8 cellular contexts compared by ENCODE assay signal in the genomic region with DNA sequence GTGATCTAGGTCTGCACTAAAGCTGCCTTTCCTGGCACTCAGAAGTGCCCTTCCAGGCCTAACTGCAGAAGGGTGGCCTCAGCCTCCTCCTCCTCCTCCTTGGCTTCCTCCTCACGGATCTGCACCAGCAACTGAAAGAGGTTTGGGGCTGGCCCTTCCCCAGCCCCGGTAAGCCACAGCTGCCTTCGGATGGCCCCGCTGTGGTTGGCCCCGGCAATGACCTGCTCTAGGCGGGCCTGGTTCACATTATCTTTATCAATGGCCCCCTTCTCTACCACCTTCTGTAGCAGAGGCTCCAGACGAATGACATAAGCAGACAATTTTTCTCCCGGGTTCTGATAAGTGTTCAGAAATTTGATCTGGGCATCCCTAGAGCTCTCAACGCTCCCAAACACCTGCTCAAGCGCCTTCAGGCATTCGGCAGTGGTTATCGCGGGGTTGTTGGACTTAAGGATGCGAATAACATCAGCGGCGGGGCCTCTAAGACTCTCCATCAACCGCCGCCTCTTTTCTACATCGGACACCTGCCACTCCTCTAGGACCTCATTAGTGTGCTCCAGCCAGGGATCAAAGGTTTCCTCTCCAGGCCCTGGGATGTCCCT. TPM values are rescaled to one million over a fixed set of nuclear protein-coding genes. Genes with fewer than 3 reads are reported as not detected.
DNase-seq lines count a peak whose midpoint lies in the region; ATAC-seq and TF ChIP-seq lines count a peak whose summit lies in the region.

No MANE protein-coding gene starts in this region.

- H3K9me3 ChIP-seq in HUES6 (ENCODE audit: control insufficient read depth, insufficient read depth, low read depth, low read length) (no peaks in the 10 kb centered on the region), mononuclear cell (ENCODE audit: low read depth, low read length) (no peaks in the 10 kb centered on the region), tibial artery (no peaks in the 10 kb centered on the region)

- H3K36me3 ChIP-seq in HUES6 (ENCODE audit: control insufficient read depth, insufficient read depth, low read length) (peaks cover 3% of the 10 kb centered on the region; the same call in 1 of the 2 replicates), tibial artery (peaks cover 0 to 12% (median 0%) of the 10 kb centered on the region in 3 donors)

- peak overlapping the region; percentile 86 for H3K4me3 ChIP-seq in HUES6 (ENCODE audit: low read depth, low read length)
- H3K4me3 ChIP-seq in mononuclear cell (ENCODE audit: low read length) = peak overlapping the region; percentile 67
- peak overlapping the region; percentile 91 to 98 for H3K4me3 ChIP-seq in tibial artery

- H3K9ac ChIP-seq in HUES6 (ENCODE audit: low read length) = peak overlapping the region; percentile 86

- intact Hi-C loops in tibial artery (cut with DNase I; ENCODE audit: low total_unique reads) = loop anchor here (5.0 kb wide), 1 partner anchor 70 kb away; a partner anchor contains a TSS
- intact Hi-C loops in posterior vena cava (cut with DNase I) = no loop called here

- H3K4me1 ChIP-seq in HUES6 (ENCODE audit: control insufficient read depth, insufficient read depth, low read length) = peaks cover 21% of the 10 kb centered on the region
- H3K4me1 ChIP-seq in mononuclear cell (ENCODE audit: insufficient read depth, low read length) = peaks cover 29% of the 10 kb centered on the region
- H3K4me1 ChIP-seq in tibial artery = peaks cover 0 to 30% (median 17%) of the 10 kb centered on the region in 4 donors

- H3K27ac ChIP-seq in HUES6 (ENCODE audit: low read depth, low read length) (no peak overlapping the region), cingulate gyrus (ENCODE audit: low read depth, low read length) (peak overlapping the region; percentile 91), tibial artery (peak overlapping the region; percentile 97 to 99)

- TF ChIP-seq CTCF in tibial artery (IDR thresholded peaks at IDR 0.05) = no peak

- ATAC-seq in SK-N-SH treated with all-trans-retinoic acid at 6 μM for 48 hours = peak; percentile 48

- H3K27me3 ChIP-seq in HUES6 (ENCODE audit: control insufficient read depth, insufficient read depth, low read length) = no peaks in the 10 kb centered on the region
- peaks cover 4% of the 10 kb centered on the region for H3K27me3 ChIP-seq in mononuclear cell (ENCODE audit: insufficient read depth, low read length)
- H3K27me3 ChIP-seq in tibial artery = no peaks in the 10 kb centered on the region

- peak; percentile 56 for DNase-seq in ELR (ENCODE audit: low read depth)
- DNase-seq in tibial artery = no peak
- no peak for DNase-seq in posterior vena cava (ENCODE audit: low spot score)
- no peak for DNase-seq in DMS114 treated with DMSO at 0.1 percent for 48 hours (lab: John Stamatoyannopoulos, UW; ENCODE audit: unreplicated experiment)

TF ChIP-seq in SK-N-SH treated with all-trans-retinoic acid at 6 μM for 48 hours, 23 proteins besides CTCF, POLR2A, EP300 and RAD21:
- no peak for TF ChIP-seq BACH2 (CRISPR knock-in tag; IDR thresholded peaks at IDR 0.05; ENCODE audit: borderline replicate concordance)
- no peak for TF ChIP-seq ZFP30 (CRISPR knock-in tag; IDR thresholded peaks at IDR 0.05)
- TF ChIP-seq, protein P1, sequence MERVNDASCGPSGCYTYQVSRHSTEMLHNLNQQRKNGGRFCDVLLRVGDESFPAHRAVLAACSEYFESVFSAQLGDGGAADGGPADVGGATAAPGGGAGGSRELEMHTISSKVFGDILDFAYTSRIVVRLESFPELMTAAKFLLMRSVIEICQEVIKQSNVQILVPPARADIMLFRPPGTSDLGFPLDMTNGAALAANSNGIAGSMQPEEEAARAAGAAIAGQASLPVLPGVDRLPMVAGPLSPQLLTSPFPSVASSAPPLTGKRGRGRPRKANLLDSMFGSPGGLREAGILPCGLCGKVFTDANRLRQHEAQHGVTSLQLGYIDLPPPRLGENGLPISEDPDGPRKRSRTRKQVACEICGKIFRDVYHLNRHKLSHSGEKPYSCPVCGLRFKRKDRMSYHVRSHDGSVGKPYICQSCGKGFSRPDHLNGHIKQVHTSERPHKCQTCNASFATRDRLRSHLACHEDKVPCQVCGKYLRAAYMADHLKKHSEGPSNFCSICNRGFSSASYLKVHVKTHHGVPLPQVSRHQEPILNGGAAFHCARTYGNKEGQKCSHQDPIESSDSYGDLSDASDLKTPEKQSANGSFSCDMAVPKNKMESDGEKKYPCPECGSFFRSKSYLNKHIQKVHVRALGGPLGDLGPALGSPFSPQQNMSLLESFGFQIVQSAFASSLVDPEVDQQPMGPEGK (CRISPR knock-in tag; IDR thresholded peaks at IDR 0.05; ENCODE audit: borderline replicate concordance) = no peak
- TF ChIP-seq GLIS3 (CRISPR knock-in tag; IDR thresholded peaks at IDR 0.05) = no peak
- no peak for TF ChIP-seq TCF4 (CRISPR knock-in tag; IDR thresholded peaks at IDR 0.05; ENCODE audit: borderline replicate concordance)
TF ChIP-seq in SK-N-SH treated with all-trans-retinoic acid at 6 μM for 48 hours: peak in this region for 0.

RNA-seq across cellular contexts. Expression of a gene that starts 1.5 kb away (rescaled TPM):
- total RNA-seq in mononuclear cell (23.2 TPM), posterior vena cava (10 to 100 TPM; 64.8 to 88.7 TPM)
